ENCODE assay signal across 13 cellular contexts in genomic region chr12:109877504-109878246, GRCh38. TPM values are rescaled to one million over a fixed set of nuclear protein-coding genes. Genes with fewer than 3 reads are reported as not detected.
A peak's percentile ranks its signal among the peaks of the same experiment; 100 is the strongest.
DNase-seq lines count a peak whose midpoint lies in the region; ATAC-seq and TF ChIP-seq lines count a peak whose summit lies in the region.
"Had no signal": no experiment of that assay in that cellular context is flagged by ENCODE, and none has a peak within 500 bp of the region (broad histone marks: within the 10 kb centered on the region; RNA-seq: fewer than 3 reads in every experiment).

No MANE protein-coding gene starts in this region.

- H3K36me3 Mint-ChIP-seq in endothelial cell (ENCODE audit: low read depth, unreplicated experiment) (peaks cover 24% of the 10 kb centered on the region), nephron progenitor cell (ENCODE audit: low read depth) (no peaks in the 10 kb centered on the region)

- H3K27ac Mint-ChIP-seq in endothelial cell (ENCODE audit: unreplicated experiment) (no peak overlapping the region), nephron progenitor cell (no peak overlapping the region)
- H3K27ac Mint-ChIP-seq: activated CD8-positive, alpha-beta T cell treated with anti-CD3 and anti-CD28 coated beads for 36 hours had no signal

- DNase-seq in Ammon's horn (ENCODE audit: low spot score) (peak; percentile 83), endothelial cell (ENCODE audit: low spot score) (no peak), nephron progenitor cell (no peak), EL (no peak), DMS53 (lab: John Stamatoyannopoulos, UW) (no peak), NCI-H2029 (lab: John Stamatoyannopoulos, UW) (no peak)
- DNase-seq: activated CD8-positive, alpha-beta T cell treated with anti-CD3 and anti-CD28 coated beads for 36 hours; effector memory CD4-positive, alpha-beta T cell; upper lobe of right lung had no signal

- H3K79me2 ChIP-seq in KMS-11 (ENCODE audit: insufficient read depth, low read depth), result peaks cover 29% of the 10 kb centered on the region; the same call in 1 of the 2 replicates

- no peaks in the 10 kb centered on the region for H3K36me3 ChIP-seq in KMS-11 (ENCODE audit: insufficient read depth)

- H3K4me1 Mint-ChIP-seq in endothelial cell (ENCODE audit: unreplicated experiment) (peaks cover 52% of the 10 kb centered on the region), nephron progenitor cell (peaks cover 55% of the 10 kb centered on the region)

- no peak for ATAC-seq in HG02973 (IDR thresholded peaks at IDR 0.05; ENCODE audit: unreplicated experiment)
- ATAC-seq: activated CD8-positive, alpha-beta T cell treated with anti-CD3 and anti-CD28 coated beads for 36 hours; Panc1; upper lobe of right lung had no signal

- no peak for TF ChIP-seq CTCF in KMS-11 (conservative IDR thresholded peaks at IDR 0.05; ENCODE audit: low read depth, low read length)
- TF ChIP-seq CTCF in endothelial cell (IDR thresholded peaks at IDR 0.05; ENCODE audit: unreplicated experiment), result no peak
- TF ChIP-seq CTCF in nephron progenitor cell (IDR thresholded peaks at IDR 0.05), result no peak

- H3K4me2 ChIP-seq in KMS-11, result peak overlapping the region; percentile 74

- no peak overlapping the region for H2AFZ ChIP-seq in KMS-11 (ENCODE audit: low read depth)

- no peaks in the 10 kb centered on the region for H4K20me1 ChIP-seq in KMS-11 (ENCODE audit: insufficient read depth)

- H3K27ac ChIP-seq in KMS-11, result no peak overlapping the region
- H3K27ac ChIP-seq: upper lobe of right lung had no signal

- H3K9ac ChIP-seq in KMS-11, result no peak overlapping the region

- H3K9me3 Mint-ChIP-seq in endothelial cell (ENCODE audit: unreplicated experiment) (no peaks in the 10 kb centered on the region), nephron progenitor cell (no peaks in the 10 kb centered on the region)
- H3K9me3 Mint-ChIP-seq: activated CD8-positive, alpha-beta T cell treated with anti-CD3 and anti-CD28 coated beads for 36 hours had no signal

- no peaks in the 10 kb centered on the region for H3K27me3 ChIP-seq in KMS-11 (ENCODE audit: insufficient read depth, low read depth)
- H3K27me3 ChIP-seq: upper lobe of right lung had no signal

- H3K27me3 Mint-ChIP-seq in endothelial cell (ENCODE audit: unreplicated experiment), result peaks cover 10% of the 10 kb centered on the region
- H3K27me3 Mint-ChIP-seq in nephron progenitor cell (ENCODE audit: low read depth, poor library complexity), result peaks cover 18% of the 10 kb centered on the region
- H3K27me3 Mint-ChIP-seq: activated CD8-positive, alpha-beta T cell treated with anti-CD3 and anti-CD28 coated beads for 36 hours had no signal

- peak overlapping the region; percentile 12 for H3K4me3 Mint-ChIP-seq in endothelial cell (ENCODE audit: unreplicated experiment)
- H3K4me3 Mint-ChIP-seq in nephron progenitor cell, result peak overlapping the region; percentile 97

- no peak overlapping the region for H3K4me3 ChIP-seq in KMS-11 (IDR thresholded peaks at IDR 0.05; ENCODE audit: insufficient read depth, low read depth, low read length)
- H3K4me3 ChIP-seq: smooth muscle cell had no signal

- H3K4me1 ChIP-seq in KMS-11 (ENCODE audit: low read depth, poor library complexity, severe bottlenecking), result peaks cover 60% of the 10 kb centered on the region

RNA-seq across cellular contexts. Expression of gene GLTP, which starts 2.7 kb away (rescaled TPM):
- total RNA-seq in endothelial cell (ENCODE audit: unreplicated experiment), result 51.2 TPM

RNA-seq across cellular contexts. Expression of gene TCHP, which starts 22.4 kb away (rescaled TPM):
- total RNA-seq in endothelial cell (ENCODE audit: unreplicated experiment), result 20.8 TPM

RNA-seq across cellular contexts. Expression of gene TRPV4, which starts 44.5 kb away (rescaled TPM):
- 7.0 TPM for total RNA-seq in endothelial cell (ENCODE audit: unreplicated experiment)
- total RNA-seq: activated CD8-positive, alpha-beta T cell treated with anti-CD3 and anti-CD28 coated beads for 36 hours had no signal
